ENCODE assay signal across 11 cellular contexts in genomic region chr21:26405071-26405470, GRCh38.
DNase-seq lines count a peak whose midpoint lies in the region; ATAC-seq, FAIRE-seq and TF ChIP-seq lines count a peak whose summit lies in the region.
"Had no signal": no experiment of that assay in that cellular context is flagged by ENCODE, and none has a peak within 500 bp of the region (broad histone marks: within the 10 kb centered on the region; RNA-seq: fewer than 3 reads in every experiment).

No MANE protein-coding gene starts in this region.

- ATAC-seq in A549: no peak
- no peak for ATAC-seq in GM18511 (IDR thresholded peaks at IDR 0.05; ENCODE audit: unreplicated experiment)
- ATAC-seq: GM12878 had no signal

- H3K27me3 ChIP-seq in suprapubic skin (no peaks in the 10 kb centered on the region), ascending aorta (no peaks in the 10 kb centered on the region)
- H3K27me3 ChIP-seq: tibial nerve had no signal

- DNase-seq in A549 (ENCODE audit: low read depth in 1 of 2, low spot score in 1 of 2) (no peak), HTR-8/SVneo (ENCODE audit: insufficient read length, low spot score) (peak; percentile 22), astrocyte of the spinal cord (ENCODE audit: low read depth, low spot score) (peak; percentile 51), lung microvascular endothelial cell (ENCODE audit: low read depth in 2 of 2) (peak; percentile 7 to 15), MV-4-11 (lab: John Stamatoyannopoulos, UW) (no peak), suprapubic skin (ENCODE audit: low spot score in 2 of 2) (no peak), ascending aorta (ENCODE audit: low spot score in 2 of 2) (no peak)
- DNase-seq: activated CD4-positive, alpha-beta T cell treated with anti-CD3 and anti-CD28 coated beads, Interleukin-2, amount 50 U/mL, for 4 hours had no signal

- no peak for TF ChIP-seq RAD21 in A549 (conservative IDR thresholded peaks at IDR 0.05 in 1 of 2, IDR thresholded peaks at IDR 0.05 in 1 of 2)

- POLR2A ChIA-PET in A549 (lab: Yijun Ruan, JAX): no interaction called here

- H3K4me2 ChIP-seq in A549: no peak overlapping the region; the same call in 2 of the 3 replicates

- 70% methylated on average over 4 of the region's 4 CpGs for WGBS in A549 (ENCODE audit: missing lambda C conversion rate)
- 76% methylated on average over 4 of the region's 4 CpGs for WGBS in suprapubic skin

- CTCF ChIA-PET in A549 (lab: Yijun Ruan, JAX): interaction anchor here (1.2 kb wide), 1 partner anchor 14 kb away, joined by 3 read pairs; no protein-coding TSS in a partner anchor

- H3K9me3 ChIP-seq in A549 (no peaks in the 10 kb centered on the region), suprapubic skin (no peaks in the 10 kb centered on the region), ascending aorta (no peaks in the 10 kb centered on the region)
- H3K9me3 ChIP-seq: tibial nerve had no signal

- H3K4me3 ChIP-seq in A549: no peak overlapping the region
- H3K4me3 ChIP-seq in astrocyte of the spinal cord (ENCODE audit: low read depth, low read length): no peak overlapping the region
- no peak overlapping the region for H3K4me3 ChIP-seq in suprapubic skin
- no peak overlapping the region for H3K4me3 ChIP-seq in ascending aorta
- H3K4me3 ChIP-seq: GM12878, tibial nerve had no signal

- TF ChIP-seq POLR2A in A549 (IDR thresholded peaks at IDR 0.05; ENCODE audit: low read length) (no peak), suprapubic skin (IDR thresholded peaks at IDR 0.05) (no peak)

- H3K27ac ChIP-seq in A549: peak overlapping the region; percentile 52 to 80; a peak in 5 of 6 replicates
- no peak overlapping the region for H3K27ac ChIP-seq in suprapubic skin
- no peak overlapping the region for H3K27ac ChIP-seq in ascending aorta
- H3K27ac ChIP-seq: tibial nerve had no signal

- H3K4me1 ChIP-seq in A549 (peaks cover 13% of the 10 kb centered on the region), suprapubic skin (peaks cover 10% of the 10 kb centered on the region), ascending aorta (no peaks in the 10 kb centered on the region)
- H3K4me1 ChIP-seq: tibial nerve had no signal

- FAIRE-seq in A549 (lab: Jason Lieb, UNC) (no peak), HTR-8/SVneo (lab: Jason Lieb, UNC) (no peak)
- FAIRE-seq: GM12878 had no signal

- no peak for TF ChIP-seq CTCF in A549 (IDR thresholded peaks at IDR 0.05)
- no peak for TF ChIP-seq CTCF in astrocyte of the spinal cord (IDR thresholded peaks at IDR 0.05; ENCODE audit: low read depth, low read length)
- TF ChIP-seq CTCF in suprapubic skin (IDR thresholded peaks at IDR 0.05): no peak
- TF ChIP-seq CTCF in ascending aorta (IDR thresholded peaks at IDR 0.05): no peak

- intact Hi-C loops in ascending aorta (cut with DNase I): no loop called here

- TF ChIP-seq EP300 in A549 (IDR thresholded peaks at IDR 0.05) (no peak), suprapubic skin (IDR thresholded peaks at IDR 0.05) (no peak)

- in situ Hi-C loops in astrocyte of the spinal cord (cut with HindIII; ENCODE audit: low sequenced_read_pairs): no loop called here

- H3K36me3 ChIP-seq in suprapubic skin (no peaks in the 10 kb centered on the region), ascending aorta (no peaks in the 10 kb centered on the region)
- H3K36me3 ChIP-seq: tibial nerve had no signal

TF ChIP-seq in A549, 52 proteins besides CTCF, POLR2A, EP300 and RAD21:
- TF ChIP-seq POLR2AphosphoS2 (conservative IDR thresholded peaks at IDR 0.05; ENCODE audit: low read length) (no peak), NFE2L2 (conservative IDR thresholded peaks at IDR 0.05; ENCODE audit: low read length) (no peak), PHF8 (IDR thresholded peaks at IDR 0.05; ENCODE audit: borderline replicate concordance, low read depth) (no peak), E2F6 (IDR thresholded peaks at IDR 0.05; ENCODE audit: borderline replicate concordance, low read depth) (no peak), KDM5A (IDR thresholded peaks at IDR 0.05) (no peak), KDM1A (IDR thresholded peaks at IDR 0.05; ENCODE audit: low read depth) (no peak), CEBPB (IDR thresholded peaks at IDR 0.05) (no peak), SREBF2 (IDR thresholded peaks at IDR 0.05) (no peak), HOXB13 (CRISPR knock-in tag; IDR thresholded peaks at IDR 0.05; ENCODE audit: low read depth) (no peak), BCL3 (IDR thresholded peaks at IDR 0.05) (no peak), GATA3 (IDR thresholded peaks at IDR 0.05; ENCODE audit: borderline replicate concordance) (no peak), MYC (IDR thresholded peaks at IDR 0.05; ENCODE audit: borderline replicate concordance, low read length) (no peak), ZC3H11A (IDR thresholded peaks at IDR 0.05) (no peak)
- TF ChIP-seq, protein P1, sequence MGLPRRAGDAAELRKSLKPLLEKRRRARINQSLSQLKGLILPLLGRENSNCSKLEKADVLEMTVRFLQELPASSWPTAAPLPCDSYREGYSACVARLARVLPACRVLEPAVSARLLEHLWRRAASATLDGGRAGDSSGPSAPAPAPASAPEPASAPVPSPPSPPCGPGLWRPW (IDR thresholded peaks at IDR 0.05): no peak

Comparison
In these comparisons a context has a peak if more than half of its experiments do, and no peak if none do; other contexts are left out.
1. DNase-seq: peak in HTR-8/SVneo (single experiment), astrocyte of the spinal cord (single experiment) and lung microvascular endothelial cell (2 of 2); none in A549 (0 of 2), MV-4-11 (single experiment), suprapubic skin (0 of 2) and ascending aorta (0 of 2).
2. H3K27ac ChIP-seq: peak in A549 (2 of 2); none in suprapubic skin (single experiment) and ascending aorta (0 of 2).